15 cellular contexts compared by ENCODE assay signal in genomic region chr2:75157435-75157834, GRCh38. TPM values are rescaled to one million over a fixed set of nuclear protein-coding genes. Genes with fewer than 3 reads are reported as not detected.
A peak's percentile ranks its signal among the peaks of the same experiment; 100 is the strongest.
DNase-seq lines count a peak whose midpoint lies in the region; ATAC-seq and TF ChIP-seq lines count a peak whose summit lies in the region.
"Had no signal": no experiment of that assay in that cellular context is flagged by ENCODE, and none has a peak within 500 bp of the region (broad histone marks: within the 10 kb centered on the region; RNA-seq: fewer than 3 reads in every experiment).

No MANE protein-coding gene starts in this region.

- ATAC-seq in Right ventricle myocardium superior (ENCODE audit: poor library complexity): no peak
- ATAC-seq: stimulated activated naive CD8-positive, alpha-beta T cell treated with anti-CD3 and anti-CD28 coated beads, Interleukin-15, Interleukin-2, amounts not matched to agents 100 U/mL and 50 U/mL, for 24 hours had no signal

- TF ChIP-seq CTCF in left ventricle myocardium inferior (IDR thresholded peaks at IDR 0.05; ENCODE audit: borderline replicate concordance) (peak; percentile 38), PC-9 (conservative IDR thresholded peaks at IDR 0.05) (peak; percentile 68), epithelial cell of proximal tubule (conservative IDR thresholded peaks at IDR 0.05; ENCODE audit: low read depth, low read length) (peak; percentile 25)

- no peak for DNase-seq in left ventricle myocardium inferior
- DNase-seq in Right ventricle myocardium superior: no peak
- DNase-seq in PC-9: peak; percentile 10 to 58
- DNase-seq in epithelial cell of proximal tubule (ENCODE audit: low read depth): no peak
- no peak for DNase-seq in central memory CD4-positive, alpha-beta T cell
- no peak for DNase-seq in activated effector memory CD4-positive, alpha-beta T cell treated with anti-CD3 and anti-CD28 coated beads, Interleukin-2, amount 50 U/mL, for 16 hours
- DNase-seq in cerebellar nuclear complex (lab: John Stamatoyannopoulos, UW): no peak
- DNase-seq in SKM-1 (lab: John Stamatoyannopoulos, UW; ENCODE audit: unreplicated experiment): no peak
- DNase-seq: activated naive CD4-positive, alpha-beta T cell treated with anti-CD3 and anti-CD28 coated beads for 36 hours; effector CD4-positive, alpha-beta T cell; islet precursor cell; MM.1S; nephron progenitor cell; stimulated activated CD4-positive, alpha-beta T cell treated with anti-CD3 and anti-CD28 coated beads, Interleukin-15, amount 100 ng/mL, for 24 hours; stimulated activated naive CD8-positive, alpha-beta T cell treated with anti-CD3 and anti-CD28 coated beads, Interleukin-15, Interleukin-2, amounts not matched to agents 100 U/mL and 50 U/mL, for 24 hours had no signal

- no peaks in the 10 kb centered on the region for H3K79me2 ChIP-seq in PC-9 (ENCODE audit: low read depth)

- no peak overlapping the region for H3K27ac ChIP-seq in left ventricle myocardium inferior (replicated peaks)
- no peak overlapping the region for H3K27ac ChIP-seq in PC-9

- H3K4me3 ChIP-seq in left ventricle myocardium inferior (no peak overlapping the region), PC-9 (no peak overlapping the region), epithelial cell of proximal tubule (ENCODE audit: low read depth, low read length) (no peak overlapping the region)

- H3K4me2 ChIP-seq in PC-9: peak overlapping the region; percentile 2; the same call in 1 of the 2 replicates

- POLR2A ChIA-PET in PC-9 (lab: Charles Lee; ENCODE audit: unreplicated experiment): no interaction called here

- no peak overlapping the region for H2AFZ ChIP-seq in PC-9

- intact Hi-C loops in left ventricle myocardium inferior (cut with micrococcal nuclease) (no loop called here), Right ventricle myocardium superior (cut with DNase I) (no loop called here), PC-9 (cut with micrococcal nuclease; ENCODE audit: unreplicated experiment) (loop anchor here (1.0 to 10.0 kb wide), 4 partner anchors 93 to 471 kb away; no protein-coding TSS in a partner anchor)

- CTCF ChIA-PET in PC-9 (lab: Charles Lee): interaction anchor here (1.1 kb wide), 1 partner anchor 99 kb away, joined by 3 read pairs; no protein-coding TSS in a partner anchor

- H3K4me1 ChIP-seq in left ventricle myocardium inferior (peaks cover 13% of the 10 kb centered on the region), PC-9 (replicated peaks; ENCODE audit: insufficient read depth) (peaks cover 39% of the 10 kb centered on the region)

- no TSS peak for BruUV-seq in PC-9 (replicated peaks; lab: Mats Ljungman, UMichigan)

- no peaks in the 10 kb centered on the region for H4K20me1 ChIP-seq in PC-9 (ENCODE audit: insufficient read depth)

- no peaks in the 10 kb centered on the region for H3K27me3 ChIP-seq in left ventricle myocardium inferior (ENCODE audit: low read depth)
- H3K27me3 ChIP-seq in PC-9 (ENCODE audit: insufficient read depth, low read depth): no peaks in the 10 kb centered on the region

- H3K9me2 ChIP-seq in PC-9 (ENCODE audit: insufficient read depth): no peaks in the 10 kb centered on the region; the same call in 1 of the 2 replicates

- H3K36me3 ChIP-seq in left ventricle myocardium inferior (no peaks in the 10 kb centered on the region), PC-9 (ENCODE audit: low read depth) (no peaks in the 10 kb centered on the region)

- peaks cover 15% of the 10 kb centered on the region for H3F3A ChIP-seq in PC-9 (ENCODE audit: insufficient read depth, low read depth)

- H3K9me3 ChIP-seq in left ventricle myocardium inferior (replicated peaks) (no peaks in the 10 kb centered on the region), PC-9 (ENCODE audit: insufficient read depth, low read depth) (no peaks in the 10 kb centered on the region)

RNA-seq across cellular contexts. Expression of gene TACR1, which starts 41.9 kb away (rescaled TPM):
- total RNA-seq in left ventricle myocardium inferior (0.22 TPM), Right ventricle myocardium superior (0.11 TPM), PC-9 (2021) (not detected in 2 replicates), epithelial cell of proximal tubule (not detected in 2 replicates)
- total RNA-seq: activated naive CD4-positive, alpha-beta T cell treated with anti-CD3 and anti-CD28 coated beads for 36 hours had no signal

Comparison
In these comparisons a context has a peak if more than half of its experiments do, and no peak if none do; other contexts are left out.
1. DNase-seq: peak in PC-9 (2 of 2); none in left ventricle myocardium inferior (single experiment), Right ventricle myocardium superior (single experiment), epithelial cell of proximal tubule (single experiment), central memory CD4-positive, alpha-beta T cell (single experiment), activated effector memory CD4-positive, alpha-beta T cell treated with anti-CD3 and anti-CD28 coated beads, Interleukin-2, amount 50 U/mL, for 16 hours (single experiment), cerebellar nuclear complex (0 of 2) and SKM-1 (single experiment).
2. Peak in every context shown above with its lines, with median percentiles within 50 percentile points of each other: CTCF ChIP-seq.